9 cellular contexts compared by ENCODE assay signal in genomic region chr6:157669747-157670216, GRCh38.
DNase-seq lines count a peak whose midpoint lies in the region; ATAC-seq and TF ChIP-seq lines count a peak whose summit lies in the region.
"Had no signal": no experiment of that assay in that cellular context is flagged by ENCODE, and none has a peak within 500 bp of the region (broad histone marks: within the 10 kb centered on the region; RNA-seq: fewer than 3 reads in every experiment).

No MANE protein-coding gene starts in this region.

- intact Hi-C loops in natural killer cell (cut with micrococcal nuclease): loop anchor here (5.0 kb wide), 2 partner anchors 207 to 287 kb away; partner anchors contain the start of gene ZDHHC14

- no peaks in the 10 kb centered on the region for H3K36me3 ChIP-seq in BE2C

- no peaks in the 10 kb centered on the region for H3K9me3 ChIP-seq in BE2C

- H3K4me3 ChIP-seq in BE2C (ENCODE audit: low read depth, low read length): peak overlapping the region; percentile 21; the same call in 1 of the 2 replicates

- peaks cover 2% of the 10 kb centered on the region; the same call in 1 of the 2 replicates for H3K4me1 ChIP-seq in BE2C

- no peaks in the 10 kb centered on the region for H3K9me3 Mint-ChIP-seq in stimulated activated effector memory CD8-positive, alpha-beta T cell treated with anti-CD3 and anti-CD28 coated beads, Interleukin-12 subunit alpha, Interleukin-12 subunit beta, amount 100 ng/mL, for 72 hours
- no peaks in the 10 kb centered on the region for H3K9me3 Mint-ChIP-seq in natural killer cell
- H3K9me3 Mint-ChIP-seq: central memory CD8-positive, alpha-beta T cell had no signal

- peak overlapping the region; percentile 32 for H3K27ac Mint-ChIP-seq in stimulated activated effector memory CD8-positive, alpha-beta T cell treated with anti-CD3 and anti-CD28 coated beads, Interleukin-12 subunit alpha, Interleukin-12 subunit beta, amount 100 ng/mL, for 72 hours
- no peak overlapping the region for H3K27ac Mint-ChIP-seq in natural killer cell

- no peak for TF ChIP-seq POLR2A in erythroblast (IDR thresholded peaks at IDR 0.05; ENCODE audit: low read length)

- TF ChIP-seq CTCF in BE2C (IDR thresholded peaks at IDR 0.05; ENCODE audit: low read depth, low read length) (peak; percentile 23; the same call in 1 of the 2 replicates), natural killer cell (IDR thresholded peaks at IDR 0.05) (no peak)

- H3K36me3 Mint-ChIP-seq in stimulated activated effector memory CD8-positive, alpha-beta T cell treated with anti-CD3 and anti-CD28 coated beads, Interleukin-12 subunit alpha, Interleukin-12 subunit beta, amount 100 ng/mL, for 72 hours: peaks cover 6% of the 10 kb centered on the region
- no peaks in the 10 kb centered on the region for H3K36me3 Mint-ChIP-seq in natural killer cell

- H3K4me3 Mint-ChIP-seq in stimulated activated effector memory CD8-positive, alpha-beta T cell treated with anti-CD3 and anti-CD28 coated beads, Interleukin-12 subunit alpha, Interleukin-12 subunit beta, amount 100 ng/mL, for 72 hours: no peak overlapping the region
- no peak overlapping the region for H3K4me3 Mint-ChIP-seq in natural killer cell
- H3K4me3 Mint-ChIP-seq: central memory CD8-positive, alpha-beta T cell had no signal

- peaks cover 7% of the 10 kb centered on the region for H3K4me1 Mint-ChIP-seq in stimulated activated effector memory CD8-positive, alpha-beta T cell treated with anti-CD3 and anti-CD28 coated beads, Interleukin-12 subunit alpha, Interleukin-12 subunit beta, amount 100 ng/mL, for 72 hours
- peaks cover 6 to 13% of the 10 kb centered on the region in 2 donors for H3K4me1 Mint-ChIP-seq in natural killer cell

- ATAC-seq in stimulated activated effector memory CD8-positive, alpha-beta T cell treated with anti-CD3 and anti-CD28 coated beads, Interleukin-12 subunit alpha, Interleukin-12 subunit beta, amount 100 ng/mL, for 72 hours: no peak
- ATAC-seq in HG03196 (IDR thresholded peaks at IDR 0.05; ENCODE audit: unreplicated experiment) (no peak), natural killer cell (no peak)

- H3K27me3 ChIP-seq in BE2C: no peaks in the 10 kb centered on the region

- H3K27me3 Mint-ChIP-seq in natural killer cell (ENCODE audit: low read depth in 2 of 2): peaks cover 0 to 4% of the 10 kb centered on the region in 2 donors
- H3K27me3 Mint-ChIP-seq: central memory CD8-positive, alpha-beta T cell had no signal

- DNase-seq in BE2C: peak; percentile 73
- DNase-seq in NCI-H146 treated with DMSO at 0.1 percent for 48 hours (lab: John Stamatoyannopoulos, UW; ENCODE audit: unreplicated experiment): peak; percentile 13
- peak; percentile 16 for DNase-seq in cerebellar cortex (ENCODE audit: low spot score)
- DNase-seq in left kidney (ENCODE audit: low read depth, low spot score): peak; percentile 82
- DNase-seq in stimulated activated effector memory CD8-positive, alpha-beta T cell treated with anti-CD3 and anti-CD28 coated beads, Interleukin-12 subunit alpha, Interleukin-12 subunit beta, amount 100 ng/mL, for 72 hours (ENCODE audit: low spot score in 2 of 2): no peak
- DNase-seq in erythroblast (lab: John Stamatoyannopoulos, UW): no peak
- DNase-seq in natural killer cell: no peak

Comparison
In these comparisons a context has a peak if more than half of its experiments do, and no peak if none do; other contexts are left out.
1. DNase-seq: peak in BE2C (single experiment), NCI-H146 treated with DMSO at 0.1 percent for 48 hours (single experiment), cerebellar cortex (single experiment) and left kidney (single experiment); none in stimulated activated effector memory CD8-positive, alpha-beta T cell treated with anti-CD3 and anti-CD28 coated beads, Interleukin-12 subunit alpha, Interleukin-12 subunit beta, amount 100 ng/mL, for 72 hours (0 of 2), erythroblast (0 of 2) and natural killer cell (single experiment).